1 cellular context compared by ENCODE assay signal in genomic region chr5:140868721-140869554, GRCh38.
TF ChIP-seq lines count a peak whose summit lies in the region.

A gene with protein sequence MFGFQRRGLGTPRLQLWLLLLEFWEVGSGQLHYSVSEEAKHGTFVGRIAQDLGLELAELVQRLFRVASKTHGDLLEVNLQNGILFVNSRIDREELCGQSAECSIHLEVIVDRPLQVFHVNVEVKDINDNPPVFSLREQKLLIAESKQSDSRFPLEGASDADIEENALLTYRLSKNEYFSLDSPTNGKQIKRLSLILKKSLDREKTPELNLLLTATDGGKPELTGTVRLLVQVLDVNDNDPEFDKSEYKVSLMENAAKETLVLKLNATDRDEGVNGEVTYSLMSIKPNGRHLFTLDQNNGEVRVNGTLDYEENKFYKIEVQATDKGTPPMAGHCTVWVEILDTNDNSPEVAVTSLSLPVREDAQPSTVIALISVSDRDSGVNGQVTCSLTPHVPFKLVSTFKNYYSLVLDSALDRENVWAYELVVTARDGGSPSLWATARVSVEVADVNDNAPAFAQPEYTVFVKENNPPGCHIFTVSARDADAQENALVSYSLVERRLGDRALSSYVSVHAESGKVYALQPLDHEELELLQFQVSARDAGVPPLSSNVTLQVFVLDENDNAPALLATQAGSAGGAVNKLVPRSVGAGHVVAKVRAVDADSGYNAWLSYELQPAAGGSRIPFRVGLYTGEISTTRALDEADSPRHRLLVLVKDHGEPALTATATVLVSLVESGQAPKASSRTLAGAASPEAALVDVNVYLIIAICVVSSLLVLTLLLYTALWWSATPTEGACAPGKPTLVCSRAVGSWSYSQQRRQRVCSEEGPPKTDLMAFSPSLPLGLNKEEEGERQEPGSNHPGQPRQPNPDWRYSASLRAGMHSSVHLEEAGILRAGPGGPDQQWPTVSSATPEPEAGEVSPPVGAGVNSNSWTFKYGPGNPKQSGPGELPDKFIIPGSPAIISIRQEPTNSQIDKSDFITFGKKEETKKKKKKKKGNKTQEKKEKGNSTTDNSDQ (plus strand): TSS chr5:140868957. CDS start chr5:140869104, 147 bp downstream.

TF ChIP-seq in Ishikawa, 13 proteins besides CTCF, POLR2A, EP300 and RAD21:
- TF ChIP-seq, protein P1, sequence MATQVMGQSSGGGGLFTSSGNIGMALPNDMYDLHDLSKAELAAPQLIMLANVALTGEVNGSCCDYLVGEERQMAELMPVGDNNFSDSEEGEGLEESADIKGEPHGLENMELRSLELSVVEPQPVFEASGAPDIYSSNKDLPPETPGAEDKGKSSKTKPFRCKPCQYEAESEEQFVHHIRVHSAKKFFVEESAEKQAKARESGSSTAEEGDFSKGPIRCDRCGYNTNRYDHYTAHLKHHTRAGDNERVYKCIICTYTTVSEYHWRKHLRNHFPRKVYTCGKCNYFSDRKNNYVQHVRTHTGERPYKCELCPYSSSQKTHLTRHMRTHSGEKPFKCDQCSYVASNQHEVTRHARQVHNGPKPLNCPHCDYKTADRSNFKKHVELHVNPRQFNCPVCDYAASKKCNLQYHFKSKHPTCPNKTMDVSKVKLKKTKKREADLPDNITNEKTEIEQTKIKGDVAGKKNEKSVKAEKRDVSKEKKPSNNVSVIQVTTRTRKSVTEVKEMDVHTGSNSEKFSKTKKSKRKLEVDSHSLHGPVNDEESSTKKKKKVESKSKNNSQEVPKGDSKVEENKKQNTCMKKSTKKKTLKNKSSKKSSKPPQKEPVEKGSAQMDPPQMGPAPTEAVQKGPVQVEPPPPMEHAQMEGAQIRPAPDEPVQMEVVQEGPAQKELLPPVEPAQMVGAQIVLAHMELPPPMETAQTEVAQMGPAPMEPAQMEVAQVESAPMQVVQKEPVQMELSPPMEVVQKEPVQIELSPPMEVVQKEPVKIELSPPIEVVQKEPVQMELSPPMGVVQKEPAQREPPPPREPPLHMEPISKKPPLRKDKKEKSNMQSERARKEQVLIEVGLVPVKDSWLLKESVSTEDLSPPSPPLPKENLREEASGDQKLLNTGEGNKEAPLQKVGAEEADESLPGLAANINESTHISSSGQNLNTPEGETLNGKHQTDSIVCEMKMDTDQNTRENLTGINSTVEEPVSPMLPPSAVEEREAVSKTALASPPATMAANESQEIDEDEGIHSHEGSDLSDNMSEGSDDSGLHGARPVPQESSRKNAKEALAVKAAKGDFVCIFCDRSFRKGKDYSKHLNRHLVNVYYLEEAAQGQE (IDR thresholded peaks at IDR 0.05; ENCODE audit: low read depth) = no peak
- TF ChIP-seq TAF1 (IDR thresholded peaks at IDR 0.05; ENCODE audit: low read depth) (no peak), EGR1 (IDR thresholded peaks at IDR 0.05) (no peak), CREB1 (IDR thresholded peaks at IDR 0.05; ENCODE audit: low read depth) (no peak), FOXM1 (IDR thresholded peaks at IDR 0.05; ENCODE audit: borderline replicate concordance, low read depth) (no peak), NFIC (IDR thresholded peaks at IDR 0.05) (no peak)
- TF ChIP-seq, protein P2, sequence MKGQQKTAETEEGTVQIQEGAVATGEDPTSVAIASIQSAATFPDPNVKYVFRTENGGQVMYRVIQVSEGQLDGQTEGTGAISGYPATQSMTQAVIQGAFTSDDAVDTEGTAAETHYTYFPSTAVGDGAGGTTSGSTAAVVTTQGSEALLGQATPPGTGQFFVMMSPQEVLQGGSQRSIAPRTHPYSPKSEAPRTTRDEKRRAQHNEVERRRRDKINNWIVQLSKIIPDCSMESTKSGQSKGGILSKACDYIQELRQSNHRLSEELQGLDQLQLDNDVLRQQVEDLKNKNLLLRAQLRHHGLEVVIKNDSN (IDR thresholded peaks at IDR 0.05) = no peak
TF ChIP-seq in Ishikawa: peak in this region for 0.
